Comparison of ENCODE assay signal across 24 cellular contexts in genomic region chr11:85656777-85657176, GRCh38. TPM values are rescaled to one million over a fixed set of nuclear protein-coding genes. Genes with fewer than 3 reads are reported as not detected.
A peak's percentile ranks its signal among the peaks of the same experiment; 100 is the strongest.
DNase-seq lines count a peak whose midpoint lies in the region; ATAC-seq, FAIRE-seq and TF ChIP-seq lines count a peak whose summit lies in the region.
"Had no signal": no experiment of that assay in that cellular context is flagged by ENCODE, and none has a peak within 500 bp of the region (broad histone marks: within the 10 kb centered on the region; RNA-seq: fewer than 3 reads in every experiment).

No MANE protein-coding gene starts in this region.

- ATAC-seq in memory B cell (ENCODE audit: low read depth) (no peak), GM18870 (IDR thresholded peaks at IDR 0.05; ENCODE audit: unreplicated experiment) (no peak)
- ATAC-seq: HepG2, Right ventricle myocardium inferior had no signal

- H3K27ac ChIP-seq in suprapubic skin = no peak overlapping the region

- H3K4me3 Mint-ChIP-seq in activated CD4-positive, alpha-beta memory T cell treated with anti-CD3 and anti-CD28 coated beads for 36 hours = no peak overlapping the region
- no peak overlapping the region for H3K4me3 Mint-ChIP-seq in activated CD4-positive, alpha-beta memory T cell treated with anti-CD3 and anti-CD28 coated beads, Interleukin-2, amount 10 ng/mL, durations not matched to agents 7 days and 5 days
- no peak overlapping the region for H3K4me3 Mint-ChIP-seq in activated naive CD8-positive, alpha-beta T cell treated with anti-CD3 and anti-CD28 coated beads for 36 hours
- H3K4me3 Mint-ChIP-seq in memory B cell = no peak overlapping the region
- H3K4me3 Mint-ChIP-seq: CD4-positive, alpha-beta T cell had no signal

- H3K9me3 Mint-ChIP-seq in activated CD4-positive, alpha-beta memory T cell treated with anti-CD3 and anti-CD28 coated beads for 36 hours = no peaks in the 10 kb centered on the region
- H3K9me3 Mint-ChIP-seq in activated CD4-positive, alpha-beta memory T cell treated with anti-CD3 and anti-CD28 coated beads, Interleukin-2, amount 10 ng/mL, durations not matched to agents 7 days and 5 days = no peaks in the 10 kb centered on the region
- H3K9me3 Mint-ChIP-seq in activated naive CD8-positive, alpha-beta T cell treated with anti-CD3 and anti-CD28 coated beads for 36 hours = no peaks in the 10 kb centered on the region
- no peaks in the 10 kb centered on the region for H3K9me3 Mint-ChIP-seq in memory B cell
- H3K9me3 Mint-ChIP-seq: CD4-positive, alpha-beta T cell had no signal

- peak; percentile 62 for FAIRE-seq in G401.6 (lab: Jason Lieb, UNC)
- FAIRE-seq: A204.1, GM12891, HepG2, RCC 7860 had no signal

- no peak for TF ChIP-seq CTCF in suprapubic skin (IDR thresholded peaks at IDR 0.05)

- CTCF ChIA-PET in activated CD4-positive, alpha-beta memory T cell treated with anti-CD3 and anti-CD28 coated beads for 36 hours (lab: Charles Lee) = no interaction called here
- CTCF ChIA-PET in activated CD4-positive, alpha-beta memory T cell treated with anti-CD3 and anti-CD28 coated beads, Interleukin-2, amount 10 ng/mL, durations not matched to agents 7 days and 5 days (lab: Charles Lee) = interaction anchor here (1.5 kb wide), 1 partner anchor 9 kb away, joined by 8 read pairs; the partner anchor contains the start of gene TMEM126A

- H3K27me3 ChIP-seq in suprapubic skin = no peaks in the 10 kb centered on the region

- H3K4me1 ChIP-seq in suprapubic skin = peaks cover 30% of the 10 kb centered on the region

- no peak for DNase-seq in activated CD4-positive, alpha-beta memory T cell treated with anti-CD3 and anti-CD28 coated beads for 36 hours
- no peak for DNase-seq in activated CD4-positive, alpha-beta memory T cell treated with anti-CD3 and anti-CD28 coated beads, Interleukin-2, amount 10 ng/mL, durations not matched to agents 7 days and 5 days
- DNase-seq in activated naive CD8-positive, alpha-beta T cell treated with anti-CD3 and anti-CD28 coated beads for 36 hours = no peak
- DNase-seq in memory B cell (ENCODE audit: low spot score in 2 of 2) = no peak
- DNase-seq in suprapubic skin (ENCODE audit: low spot score in 2 of 2) = no peak
- no peak for DNase-seq in T-helper 2 cell
- DNase-seq: Calu3; CD4-positive, alpha-beta T cell; DMS53; EL; GOT3; KG1; MV-4-11; NCI-H1694 treated with DMSO at 0.1 percent for 48 hours; NCI-H748 treated with DMSO at 0.1 percent for 48 hours; NK-92 treated with Interleukin-12 subunit alpha and Interleukin-12 subunit beta, amount 100 ng/mL, for 24 hours had no signal

- no peaks in the 10 kb centered on the region for H3K27me3 Mint-ChIP-seq in activated CD4-positive, alpha-beta memory T cell treated with anti-CD3 and anti-CD28 coated beads for 36 hours
- H3K27me3 Mint-ChIP-seq in activated CD4-positive, alpha-beta memory T cell treated with anti-CD3 and anti-CD28 coated beads, Interleukin-2, amount 10 ng/mL, durations not matched to agents 7 days and 5 days = no peaks in the 10 kb centered on the region
- no peaks in the 10 kb centered on the region for H3K27me3 Mint-ChIP-seq in activated naive CD8-positive, alpha-beta T cell treated with anti-CD3 and anti-CD28 coated beads for 36 hours
- H3K27me3 Mint-ChIP-seq in memory B cell = no peaks in the 10 kb centered on the region
- H3K27me3 Mint-ChIP-seq: CD4-positive, alpha-beta T cell had no signal

- H3K36me3 Mint-ChIP-seq in activated CD4-positive, alpha-beta memory T cell treated with anti-CD3 and anti-CD28 coated beads for 36 hours = peaks cover 47% of the 10 kb centered on the region
- H3K36me3 Mint-ChIP-seq in activated CD4-positive, alpha-beta memory T cell treated with anti-CD3 and anti-CD28 coated beads, Interleukin-2, amount 10 ng/mL, durations not matched to agents 7 days and 5 days (ENCODE audit: low read depth) = peaks cover 69% of the 10 kb centered on the region
- H3K36me3 Mint-ChIP-seq in activated naive CD8-positive, alpha-beta T cell treated with anti-CD3 and anti-CD28 coated beads for 36 hours = peaks cover 34% of the 10 kb centered on the region
- peaks cover 7% of the 10 kb centered on the region for H3K36me3 Mint-ChIP-seq in memory B cell

- TF ChIP-seq POLR2A in suprapubic skin (IDR thresholded peaks at IDR 0.05) = no peak

- H3K27ac Mint-ChIP-seq in activated CD4-positive, alpha-beta memory T cell treated with anti-CD3 and anti-CD28 coated beads for 36 hours = peak overlapping the region; percentile 20
- H3K27ac Mint-ChIP-seq in activated CD4-positive, alpha-beta memory T cell treated with anti-CD3 and anti-CD28 coated beads, Interleukin-2, amount 10 ng/mL, durations not matched to agents 7 days and 5 days = no peak overlapping the region
- peak overlapping the region; percentile 72 for H3K27ac Mint-ChIP-seq in activated naive CD8-positive, alpha-beta T cell treated with anti-CD3 and anti-CD28 coated beads for 36 hours
- H3K27ac Mint-ChIP-seq in memory B cell = peak overlapping the region; percentile 55
- H3K27ac Mint-ChIP-seq: CD4-positive, alpha-beta T cell had no signal

- H3K9me3 ChIP-seq in suprapubic skin = no peaks in the 10 kb centered on the region

- H3K36me3 ChIP-seq in suprapubic skin = peaks cover 24% of the 10 kb centered on the region

- WGBS in suprapubic skin = 81% methylated on average over 1 of the region's 1 CpG

- peaks cover 56% of the 10 kb centered on the region for H3K4me1 Mint-ChIP-seq in activated CD4-positive, alpha-beta memory T cell treated with anti-CD3 and anti-CD28 coated beads for 36 hours (ENCODE audit: low read depth)
- H3K4me1 Mint-ChIP-seq in activated CD4-positive, alpha-beta memory T cell treated with anti-CD3 and anti-CD28 coated beads, Interleukin-2, amount 10 ng/mL, durations not matched to agents 7 days and 5 days = peaks cover 65% of the 10 kb centered on the region
- H3K4me1 Mint-ChIP-seq in activated naive CD8-positive, alpha-beta T cell treated with anti-CD3 and anti-CD28 coated beads for 36 hours = peaks cover 63% of the 10 kb centered on the region
- H3K4me1 Mint-ChIP-seq in memory B cell = peaks cover 14% of the 10 kb centered on the region

- no peak overlapping the region for H3K4me3 ChIP-seq in suprapubic skin

- TF ChIP-seq EP300 in suprapubic skin (IDR thresholded peaks at IDR 0.05) = no peak

- intact Hi-C loops in activated CD4-positive, alpha-beta memory T cell treated with anti-CD3 and anti-CD28 coated beads for 36 hours (cut with micrococcal nuclease) = no loop called here

- POLR2A ChIA-PET in activated CD4-positive, alpha-beta memory T cell treated with anti-CD3 and anti-CD28 coated beads for 36 hours (lab: Charles Lee) = interaction anchor here (1.0 to 1.3 kb wide), 2 partner anchors 9 to 28 kb away, joined by 4 read pairs; partner anchors contain the start of genes TMEM126A and TMEM126B
- POLR2A ChIA-PET in activated CD4-positive, alpha-beta memory T cell treated with anti-CD3 and anti-CD28 coated beads, Interleukin-2, amount 10 ng/mL, durations not matched to agents 7 days and 5 days (lab: Charles Lee) = interaction anchor here (0.6 to 11.1 kb wide), 6 partner anchors 6 to 1533 kb away, joined by 3 to 220 read pairs (median 4); partner anchors contain the start of genes CREBZF, TMEM126A and TMEM126B

RNA-seq across cellular contexts. Expression of gene CREBZF, which starts 8.2 kb away (rescaled TPM):
- total RNA-seq in activated CD4-positive, alpha-beta memory T cell treated with anti-CD3 and anti-CD28 coated beads for 36 hours = 10 to 100 TPM; 40.8 to 45.2 TPM
- total RNA-seq in activated CD4-positive, alpha-beta memory T cell treated with anti-CD3 and anti-CD28 coated beads, Interleukin-2, amount 10 ng/mL, durations not matched to agents 7 days and 5 days = 10 to 100 TPM; 66.0 to 68.4 TPM
- total RNA-seq in activated naive CD8-positive, alpha-beta T cell treated with anti-CD3 and anti-CD28 coated beads for 36 hours = 10 to 100 TPM; 38.1 to 38.4 TPM
- 10 to 100 TPM; 26.1 to 87.1 (median 32.8) TPM for total RNA-seq in suprapubic skin

RNA-seq across cellular contexts. Expression of gene TMEM126A, which starts 9.0 kb away (rescaled TPM):
- total RNA-seq in activated CD4-positive, alpha-beta memory T cell treated with anti-CD3 and anti-CD28 coated beads for 36 hours = 10 to 100 TPM; 45.3 to 49.4 TPM
- total RNA-seq in activated CD4-positive, alpha-beta memory T cell treated with anti-CD3 and anti-CD28 coated beads, Interleukin-2, amount 10 ng/mL, durations not matched to agents 7 days and 5 days = 10 to 100 TPM; 31.8 to 35.6 TPM
- 10 to 100 TPM; 53.7 to 55.9 TPM for total RNA-seq in activated naive CD8-positive, alpha-beta T cell treated with anti-CD3 and anti-CD28 coated beads for 36 hours
- total RNA-seq in suprapubic skin = 10 to 100 TPM; 13.9 to 19.4 (median 15.9) TPM

RNA-seq across cellular contexts. Expression of gene TMEM126B, which starts 28.4 kb away (rescaled TPM):
- total RNA-seq in activated CD4-positive, alpha-beta memory T cell treated with anti-CD3 and anti-CD28 coated beads for 36 hours = 10 to 100 TPM; 59.8 to 64.5 TPM
- 10 to 100 TPM; 48.8 to 50.3 TPM for total RNA-seq in activated CD4-positive, alpha-beta memory T cell treated with anti-CD3 and anti-CD28 coated beads, Interleukin-2, amount 10 ng/mL, durations not matched to agents 7 days and 5 days
- 10 to 100 TPM; 67.2 to 68.5 TPM for total RNA-seq in activated naive CD8-positive, alpha-beta T cell treated with anti-CD3 and anti-CD28 coated beads for 36 hours
- 10 to 100 TPM; 32.4 to 38.4 (median 34.8) TPM for total RNA-seq in suprapubic skin

RNA-seq across cellular contexts. Expression of gene CCDC89, which starts 29.2 kb away (rescaled TPM):
- not detected for total RNA-seq in activated CD4-positive, alpha-beta memory T cell treated with anti-CD3 and anti-CD28 coated beads for 36 hours
- total RNA-seq in activated CD4-positive, alpha-beta memory T cell treated with anti-CD3 and anti-CD28 coated beads, Interleukin-2, amount 10 ng/mL, durations not matched to agents 7 days and 5 days = 1 to 10 TPM; 1.1 to 1.7 TPM
- total RNA-seq in activated naive CD8-positive, alpha-beta T cell treated with anti-CD3 and anti-CD28 coated beads for 36 hours = not detected
- total RNA-seq in suprapubic skin = 1 to 10 TPM in 1 of 4 donors, under 1 TPM in 2, not detected in 1; 0.72 to 1.8 (median 0.94) TPM
- total RNA-seq: CD4-positive, alpha-beta T cell; NCI-H460 had no signal

RNA-seq across cellular contexts. Expression of gene DLG2, which starts 29.6 kb away (rescaled TPM):
- 1 to 10 TPM; 1.7 to 2.1 TPM for total RNA-seq in activated CD4-positive, alpha-beta memory T cell treated with anti-CD3 and anti-CD28 coated beads for 36 hours
- 1 to 10 TPM; 1.3 to 1.7 TPM for total RNA-seq in activated CD4-positive, alpha-beta memory T cell treated with anti-CD3 and anti-CD28 coated beads, Interleukin-2, amount 10 ng/mL, durations not matched to agents 7 days and 5 days
- total RNA-seq in activated naive CD8-positive, alpha-beta T cell treated with anti-CD3 and anti-CD28 coated beads for 36 hours = 1 to 10 TPM; 1.7 to 1.9 TPM
- 10 to 100 TPM; 37.9 to 71.5 (median 44.9) TPM for total RNA-seq in suprapubic skin
